9 cellular contexts compared by ENCODE assay signal in genomic region chr11:82229346-82229745, GRCh38.
A peak's percentile ranks its signal among the peaks of the same experiment; 100 is the strongest.
DNase-seq lines count a peak whose midpoint lies in the region; ATAC-seq and TF ChIP-seq lines count a peak whose summit lies in the region.
"Had no signal": no experiment of that assay in that cellular context is flagged by ENCODE, and none has a peak within 500 bp of the region (broad histone marks: within the 10 kb centered on the region; RNA-seq: fewer than 3 reads in every experiment).

No MANE protein-coding gene starts in this region.

- ATAC-seq in CD4-positive, alpha-beta T cell (ENCODE audit: poor library complexity): no peak

- H3K27me3 Mint-ChIP-seq in CD4-positive, alpha-beta T cell: no peaks in the 10 kb centered on the region

- no peaks in the 10 kb centered on the region for H3K4me1 Mint-ChIP-seq in CD4-positive, alpha-beta T cell (ENCODE audit: low read depth)

- no peak overlapping the region for H3K27ac ChIP-seq in DOHH2 (ENCODE audit: low read depth, low read length)
- no peak overlapping the region for H3K27ac ChIP-seq in GM23248
- no peak overlapping the region for H3K27ac ChIP-seq in CD4-positive, alpha-beta T cell (ENCODE audit: low read depth, low read length)
- H3K27ac ChIP-seq in coronary artery: no peak overlapping the region
- H3K27ac ChIP-seq: HL-60 had no signal

- H3K9ac ChIP-seq in GM23248: no peak overlapping the region

- no peak overlapping the region for H3K4me3 Mint-ChIP-seq in CD4-positive, alpha-beta T cell

- peak; percentile 50 for DNase-seq in GM23248
- peak; percentile 8 for DNase-seq in NCI-H460 (ENCODE audit: extremely low read depth, low read depth)
- peak; percentile 0 to 17 for DNase-seq in erythroblast (lab: John Stamatoyannopoulos, UW)
- DNase-seq in NCI-H2196 treated with DMSO at 0.1 percent for 48 hours (lab: John Stamatoyannopoulos, UW; ENCODE audit: unreplicated experiment): no peak
- DNase-seq in CD4-positive, alpha-beta T cell: no peak
- no peak for DNase-seq in coronary artery (ENCODE audit: low spot score)
- DNase-seq in activated T-cell treated with anti-CD3 and anti-CD28 coated beads, Interleukin-2, amount 50 U/mL, for 1 hour: no peak

- H3K4me2 ChIP-seq in DOHH2 (ENCODE audit: low read length) (no peak overlapping the region), GM23248 (ENCODE audit: unreplicated experiment) (no peak overlapping the region)

- H3K4me3 ChIP-seq in DOHH2 (ENCODE audit: low read length) (no peak overlapping the region), GM23248 (no peak overlapping the region), coronary artery (no peak overlapping the region)

- peak; percentile 47 for TF ChIP-seq CTCF in DOHH2 (IDR thresholded peaks at IDR 0.05; ENCODE audit: low read depth, low read length, poor library complexity, severe bottlenecking)
- TF ChIP-seq CTCF in CD4-positive, alpha-beta T cell (IDR thresholded peaks at IDR 0.05): no peak
- TF ChIP-seq CTCF in coronary artery (IDR thresholded peaks at IDR 0.05): no peak

- H2AFZ ChIP-seq in GM23248: no peak overlapping the region

- H3K27ac Mint-ChIP-seq in CD4-positive, alpha-beta T cell: no peak overlapping the region

- no peaks in the 10 kb centered on the region for H3K9me3 Mint-ChIP-seq in CD4-positive, alpha-beta T cell

- H3K9me3 ChIP-seq in DOHH2 (ENCODE audit: control insufficient read depth, insufficient read depth, low read length): no peaks in the 10 kb centered on the region
- H3K9me3 ChIP-seq in GM23248 (ENCODE audit: low read depth): no peaks in the 10 kb centered on the region
- H3K9me3 ChIP-seq in CD4-positive, alpha-beta T cell (ENCODE audit: control insufficient read depth, low read length): no peaks in the 10 kb centered on the region

- POLR2A ChIA-PET in CD4-positive, alpha-beta T cell (lab: Charles Lee): no interaction called here

- CTCF ChIA-PET in CD4-positive, alpha-beta T cell (lab: Charles Lee): no interaction called here

- H3K27me3 ChIP-seq in DOHH2 (ENCODE audit: control insufficient read depth, low read length) (peaks cover 5% of the 10 kb centered on the region; the same call in 1 of the 2 replicates), GM23248 (replicated peaks; ENCODE audit: insufficient read depth) (no peaks in the 10 kb centered on the region)
- H3K27me3 ChIP-seq in CD4-positive, alpha-beta T cell (ENCODE audit: control insufficient read depth, insufficient read depth, low read length): no peaks in the 10 kb centered on the region

- TF ChIP-seq POLR2A in erythroblast (IDR thresholded peaks at IDR 0.05; ENCODE audit: low read length): no peak

- H3K9me2 ChIP-seq in DOHH2 (replicated peaks; ENCODE audit: control insufficient read depth, low read length) (no peaks in the 10 kb centered on the region), GM23248 (ENCODE audit: insufficient read depth) (no peaks in the 10 kb centered on the region)

- no peaks in the 10 kb centered on the region for H3K36me3 Mint-ChIP-seq in CD4-positive, alpha-beta T cell (ENCODE audit: low read depth)

- H3F3A ChIP-seq in DOHH2 (ENCODE audit: control insufficient read depth, insufficient read depth) (no peaks in the 10 kb centered on the region), GM23248 (ENCODE audit: insufficient read depth) (no peaks in the 10 kb centered on the region)

- H3K79me2 ChIP-seq in DOHH2 (ENCODE audit: control insufficient read depth, low read length): no peaks in the 10 kb centered on the region
- no peaks in the 10 kb centered on the region for H3K79me2 ChIP-seq in GM23248 (ENCODE audit: insufficient read depth)

- in situ Hi-C loops in GM23248 (cut with MboI): no loop called here

- no peaks in the 10 kb centered on the region for H4K20me1 ChIP-seq in DOHH2 (ENCODE audit: control insufficient read depth, insufficient read depth, low read depth, low read length)
- no peaks in the 10 kb centered on the region for H4K20me1 ChIP-seq in GM23248 (ENCODE audit: insufficient read depth)

- intact Hi-C loops in CD4-positive, alpha-beta T cell (cut with DNase I, micrococcal nuclease): loop anchor here (1.0 to 2.0 kb wide), 3 partner anchors 442 to 585 kb away; no protein-coding TSS in a partner anchor

- H3K4me1 ChIP-seq in DOHH2 (ENCODE audit: control insufficient read depth, low read length) (no peaks in the 10 kb centered on the region), GM23248 (ENCODE audit: insufficient read depth) (no peaks in the 10 kb centered on the region)

- H3K36me3 ChIP-seq in DOHH2 (ENCODE audit: control insufficient read depth, low read length): no peaks in the 10 kb centered on the region
- H3K36me3 ChIP-seq in GM23248 (ENCODE audit: low read depth): no peaks in the 10 kb centered on the region

Comparison
In these comparisons a context has a peak if more than half of its experiments do, and no peak if none do; other contexts are left out.
1. DNase-seq: peak in GM23248 (single experiment), NCI-H460 (single experiment) and erythroblast (2 of 2); none in NCI-H2196 treated with DMSO at 0.1 percent for 48 hours (single experiment), CD4-positive, alpha-beta T cell (0 of 10), coronary artery (single experiment) and activated T-cell treated with anti-CD3 and anti-CD28 coated beads, Interleukin-2, amount 50 U/mL, for 1 hour (single experiment).